ENCODE assay signal across 1 cellular context in the genomic region with DNA sequence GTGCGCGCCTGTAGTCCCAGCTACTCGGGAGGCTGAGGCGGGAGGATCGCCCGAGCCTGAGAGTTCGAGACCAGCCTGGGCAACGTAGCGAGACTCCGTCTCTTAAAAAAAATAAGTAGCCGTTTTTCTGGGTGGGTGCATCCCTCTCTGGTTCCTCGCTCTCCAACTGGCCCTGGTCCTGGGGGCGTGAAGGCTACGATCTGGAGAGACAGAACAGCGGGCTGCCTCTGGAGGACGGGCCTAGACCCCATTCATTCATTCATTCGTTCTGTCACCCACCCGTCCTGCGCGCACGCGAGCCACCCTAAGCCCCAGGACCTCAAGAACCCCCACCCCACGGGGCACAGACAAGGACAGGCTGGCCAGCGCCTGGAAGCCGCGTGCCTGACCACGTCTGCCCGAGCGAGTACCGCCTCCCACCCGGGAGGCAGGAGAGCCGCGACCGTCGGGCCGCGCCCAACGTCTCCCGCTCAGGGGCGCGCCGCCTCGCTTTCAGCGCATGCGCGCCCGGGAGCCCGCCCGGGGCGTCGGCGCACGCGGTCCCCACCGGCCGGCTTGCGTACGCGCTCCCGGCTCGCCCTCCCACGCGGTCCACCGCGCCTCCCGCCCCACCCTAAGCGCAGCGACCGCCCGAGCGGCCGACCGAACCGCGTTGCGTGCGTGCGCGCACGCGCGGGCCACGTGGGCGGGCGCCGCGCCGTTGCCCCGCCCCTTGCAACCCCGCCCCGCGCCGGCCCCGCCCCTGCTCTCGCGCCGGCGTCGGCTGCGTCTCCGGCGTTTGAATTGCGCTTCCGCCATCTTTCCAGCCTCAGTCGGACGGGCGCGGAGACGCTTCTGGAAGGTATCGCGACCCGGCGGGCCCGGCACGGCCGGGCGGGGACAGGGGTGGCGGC.
TF ChIP-seq lines count a peak whose summit lies in the region.

TSS of gene RAN (plus strand) at position 781 of the 893 bp plus-strand sequence. CDS start 528 bp downstream, outside the sequence.

TF ChIP-seq in HepG2, 621 proteins besides CTCF, POLR2A, EP300 and RAD21 (continued from another document):
- TF ChIP-seq, protein P1, sequence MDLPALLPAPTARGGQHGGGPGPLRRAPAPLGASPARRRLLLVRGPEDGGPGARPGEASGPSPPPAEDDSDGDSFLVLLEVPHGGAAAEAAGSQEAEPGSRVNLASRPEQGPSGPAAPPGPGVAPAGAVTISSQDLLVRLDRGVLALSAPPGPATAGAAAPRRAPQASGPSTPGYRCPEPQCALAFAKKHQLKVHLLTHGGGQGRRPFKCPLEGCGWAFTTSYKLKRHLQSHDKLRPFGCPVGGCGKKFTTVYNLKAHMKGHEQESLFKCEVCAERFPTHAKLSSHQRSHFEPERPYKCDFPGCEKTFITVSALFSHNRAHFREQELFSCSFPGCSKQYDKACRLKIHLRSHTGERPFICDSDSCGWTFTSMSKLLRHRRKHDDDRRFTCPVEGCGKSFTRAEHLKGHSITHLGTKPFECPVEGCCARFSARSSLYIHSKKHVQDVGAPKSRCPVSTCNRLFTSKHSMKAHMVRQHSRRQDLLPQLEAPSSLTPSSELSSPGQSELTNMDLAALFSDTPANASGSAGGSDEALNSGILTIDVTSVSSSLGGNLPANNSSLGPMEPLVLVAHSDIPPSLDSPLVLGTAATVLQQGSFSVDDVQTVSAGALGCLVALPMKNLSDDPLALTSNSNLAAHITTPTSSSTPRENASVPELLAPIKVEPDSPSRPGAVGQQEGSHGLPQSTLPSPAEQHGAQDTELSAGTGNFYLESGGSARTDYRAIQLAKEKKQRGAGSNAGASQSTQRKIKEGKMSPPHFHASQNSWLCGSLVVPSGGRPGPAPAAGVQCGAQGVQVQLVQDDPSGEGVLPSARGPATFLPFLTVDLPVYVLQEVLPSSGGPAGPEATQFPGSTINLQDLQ (CRISPR knock-in tag; IDR thresholded peaks at IDR 0.05) = no peak
- TF ChIP-seq ZNF329 (CRISPR knock-in tag; IDR thresholded peaks at IDR 0.05; ENCODE audit: low read depth) (no peak), ZNF513 (CRISPR knock-in tag; conservative IDR thresholded peaks at IDR 0.05) (no peak), AKAP8 (CRISPR knock-in tag; IDR thresholded peaks at IDR 0.05) (0 out of 2 replicates have a peak, but pooled peaks have one; percentile 46), JUN (CRISPR knock-in tag; IDR thresholded peaks at IDR 0.05) (no peak), ZBTB3 (CRISPR knock-in tag; IDR thresholded peaks at IDR 0.05; ENCODE audit: borderline replicate concordance, low read depth) (no peak), ZNF598 (CRISPR knock-in tag; IDR thresholded peaks at IDR 0.05; ENCODE audit: borderline replicate concordance) (no peak), ZNF44 (CRISPR knock-in tag; IDR thresholded peaks at IDR 0.05) (no peak), ZNF687 (CRISPR knock-in tag; IDR thresholded peaks at IDR 0.05) (peak; percentile 91), ZNF652 (CRISPR knock-in tag; IDR thresholded peaks at IDR 0.05; ENCODE audit: borderline replicate concordance, low read depth) (no peak), ZNF441 (CRISPR knock-in tag; IDR thresholded peaks at IDR 0.05; ENCODE audit: borderline replicate concordance) (peak; percentile 72; the same call in 1 of the 2 replicates), RFXAP (CRISPR knock-in tag; IDR thresholded peaks at IDR 0.05; ENCODE audit: borderline replicate concordance) (peak; percentile 57; the same call in 1 of the 2 replicates), ZNF382 (CRISPR knock-in tag; IDR thresholded peaks at IDR 0.05; ENCODE audit: borderline replicate concordance) (no peak), PRDM4 (CRISPR knock-in tag; IDR thresholded peaks at IDR 0.05; ENCODE audit: borderline replicate concordance) (no peak)
TF ChIP-seq in HepG2: peak in this region for 192.
